In the genomic region with DNA sequence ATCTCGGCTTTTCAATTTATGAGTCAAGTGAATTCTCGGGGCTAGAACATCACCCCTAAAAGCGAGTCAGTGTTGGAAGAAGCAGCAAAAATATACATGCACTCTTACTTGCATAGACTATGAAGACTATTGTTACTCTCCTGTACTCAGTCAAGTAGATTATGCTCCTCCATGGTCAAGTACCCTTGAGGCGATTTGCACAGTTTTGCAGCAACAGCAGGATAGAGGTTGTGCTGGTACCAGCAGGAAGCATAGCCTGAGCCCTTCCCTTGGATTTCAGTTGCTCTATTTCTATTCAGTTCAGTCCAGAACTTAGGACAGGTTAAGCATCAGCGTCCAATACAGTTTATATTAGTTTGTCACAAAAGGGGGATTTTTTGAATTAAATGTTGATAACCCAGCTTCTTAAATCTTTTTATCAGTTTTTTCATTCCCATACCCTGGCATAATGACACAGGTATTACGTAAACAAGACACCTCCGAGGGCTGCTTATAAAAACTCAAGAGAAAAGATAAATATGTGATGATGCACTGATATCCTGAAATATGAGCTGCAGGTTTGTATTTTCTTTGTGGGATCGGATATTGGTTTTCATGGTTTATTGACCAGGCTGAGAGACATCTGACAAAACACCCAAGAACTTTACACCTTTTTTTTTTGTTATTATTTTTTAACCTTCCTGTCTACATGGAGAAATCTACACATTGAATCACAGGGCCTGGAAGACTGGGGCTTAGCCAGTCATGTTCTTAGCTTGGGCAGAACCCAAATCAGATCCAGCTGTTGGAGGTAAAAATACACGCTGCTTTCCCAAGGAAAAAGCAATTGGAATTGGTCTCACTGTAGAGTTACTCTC, we compare ENCODE assay signal across 12 cellular contexts.
A peak's percentile ranks its signal among the peaks of the same experiment; 100 is the strongest.
DNase-seq lines count a peak whose midpoint lies in the region; ATAC-seq and TF ChIP-seq lines count a peak whose summit lies in the region.
"Had no signal": no experiment of that assay in that cellular context is flagged by ENCODE, and none has a peak within 500 bp of the region (broad histone marks: within the 10 kb centered on the region; RNA-seq: fewer than 3 reads in every experiment).

No MANE protein-coding gene starts in this region.

- H3K4me2 ChIP-seq in GM23338, result peak overlapping the region; percentile 62
- H3K4me2 ChIP-seq in mesendoderm (ENCODE audit: low read length), result no peak overlapping the region

- no peak overlapping the region for H2BK120ac ChIP-seq in mesendoderm (ENCODE audit: low read depth, low read length)

- peaks cover 11% of the 10 kb centered on the region for H3K36me3 Mint-ChIP-seq in GM23338 (ENCODE audit: low read depth)
- H3K36me3 Mint-ChIP-seq in T-helper 2 cell treated with Interferon-gamma antibody and Interleukin-4, amounts not matched to agents 5 μg/mL and 100 μg/mL, for 36 hours (ENCODE audit: low read depth), result no peaks in the 10 kb centered on the region

- no peaks in the 10 kb centered on the region for H3K36me3 ChIP-seq in GM23338 (ENCODE audit: insufficient read depth)
- H3K36me3 ChIP-seq in mesendoderm (ENCODE audit: control insufficient read depth, insufficient read depth, low read length), result no peaks in the 10 kb centered on the region

- DNase-seq in AG10803 (ENCODE audit: low read depth) (peak; percentile 81), GM23338 (ENCODE audit: low spot score) (no peak), SK-MEL-5 (ENCODE audit: low read depth, low spot score) (peak; percentile 46), mesendoderm (no peak), Ammon's horn (ENCODE audit: low spot score) (no peak), HuH-7.5 (ENCODE audit: low spot score) (no peak)
- no peak for DNase-seq in T-helper 2 cell treated with Interferon-gamma antibody and Interleukin-4, amounts not matched to agents 5 μg/mL and 100 μg/mL, for 36 hours (ENCODE audit: low spot score)
- no peak for DNase-seq in activated CD8-positive, alpha-beta memory T cell treated with anti-CD3 and anti-CD28 coated beads for 24 hours
- DNase-seq: activated CD4-positive, alpha-beta T cell treated with anti-CD3 and anti-CD28 coated beads, Interleukin-2, amount 50 U/mL, for 4 hours; NCI-H1694 had no signal

- no peak overlapping the region for H2BK15ac ChIP-seq in mesendoderm (replicated peaks; ENCODE audit: low read depth)

- H3K4me1 Mint-ChIP-seq in GM23338, result peaks cover 53% of the 10 kb centered on the region
- peaks cover 15% of the 10 kb centered on the region for H3K4me1 Mint-ChIP-seq in T-helper 2 cell treated with Interferon-gamma antibody and Interleukin-4, amounts not matched to agents 5 μg/mL and 100 μg/mL, for 36 hours (ENCODE audit: low read depth)

- H3K27ac Mint-ChIP-seq in GM23338, result no peak overlapping the region
- no peak overlapping the region for H3K27ac Mint-ChIP-seq in T-helper 2 cell treated with Interferon-gamma antibody and Interleukin-4, amounts not matched to agents 5 μg/mL and 100 μg/mL, for 36 hours

- H3K27ac ChIP-seq in GM23338 (ENCODE audit: low read depth), result peak overlapping the region; percentile 81; the same call in 1 of the 2 replicates
- no peak overlapping the region for H3K27ac ChIP-seq in mesendoderm (ENCODE audit: low read depth, low read length)

- H4K5ac ChIP-seq in mesendoderm (ENCODE audit: low read length), result no peak overlapping the region

- peaks cover 6% of the 10 kb centered on the region; the same call in 1 of the 2 replicates for H4K20me1 ChIP-seq in GM23338 (replicated peaks; ENCODE audit: insufficient read depth)

- H3K9ac ChIP-seq in mesendoderm (ENCODE audit: low read length), result no peak overlapping the region

- no peak overlapping the region for H2AK5ac ChIP-seq in mesendoderm (ENCODE audit: low read length)

- no peak overlapping the region for H4K8ac ChIP-seq in mesendoderm (ENCODE audit: low read depth, low read length)

- in situ Hi-C loops in SK-MEL-5 (cut with HindIII; ENCODE audit: low pct_unique_long_range_greater_than_20kb, low sequenced_read_pairs), result no loop called here

- no peak overlapping the region for H3K4ac ChIP-seq in mesendoderm (ENCODE audit: low read depth, low read length)

- no peak overlapping the region for H3K18ac ChIP-seq in mesendoderm (ENCODE audit: low read length)

- peaks cover 6% of the 10 kb centered on the region for H3K27me3 Mint-ChIP-seq in GM23338 (ENCODE audit: insufficient read depth, low read depth, poor library complexity)
- H3K27me3 Mint-ChIP-seq in T-helper 2 cell treated with Interferon-gamma antibody and Interleukin-4, amounts not matched to agents 5 μg/mL and 100 μg/mL, for 36 hours (ENCODE audit: low read depth), result peaks cover 2% of the 10 kb centered on the region

- H3K79me1 ChIP-seq in mesendoderm (ENCODE audit: low read length), result peaks cover 15% of the 10 kb centered on the region

- H3K4me3 Mint-ChIP-seq in GM23338, result no peak overlapping the region
- H3K4me3 Mint-ChIP-seq in T-helper 2 cell treated with Interferon-gamma antibody and Interleukin-4, amounts not matched to agents 5 μg/mL and 100 μg/mL, for 36 hours, result no peak overlapping the region

- H3K56ac ChIP-seq in mesendoderm (ENCODE audit: low read length), result peak overlapping the region; percentile 22

- H3K79me2 ChIP-seq in GM23338 (replicated peaks; ENCODE audit: insufficient read depth), result peaks cover 76% of the 10 kb centered on the region
- H3K79me2 ChIP-seq in mesendoderm (ENCODE audit: control insufficient read depth, insufficient read depth, low read length), result peaks cover 10% of the 10 kb centered on the region

- peaks cover 40% of the 10 kb centered on the region for H3K4me1 ChIP-seq in GM23338 (ENCODE audit: insufficient read depth)
- peaks cover 10% of the 10 kb centered on the region for H3K4me1 ChIP-seq in mesendoderm (ENCODE audit: control insufficient read depth, low read depth, low read length)

- H3F3A ChIP-seq in GM23338 (replicated peaks; ENCODE audit: low read depth), result peaks cover 12% of the 10 kb centered on the region

- no peak overlapping the region for H3K23ac ChIP-seq in mesendoderm (ENCODE audit: low read length)

- H2BK5ac ChIP-seq in mesendoderm (ENCODE audit: low read length), result no peak overlapping the region

- H2AFZ ChIP-seq in GM23338, result no peak overlapping the region

- TF ChIP-seq CTCF in AG10803 (conservative IDR thresholded peaks at IDR 0.05; ENCODE audit: low read length), result no peak
- TF ChIP-seq CTCF in GM23338 (conservative IDR thresholded peaks at IDR 0.05; ENCODE audit: low read depth in 2 of 2), result no peak

- no peaks in the 10 kb centered on the region for H3K9me2 ChIP-seq in GM23338 (ENCODE audit: insufficient read depth)

- H3K27me3 ChIP-seq in GM23338 (ENCODE audit: insufficient read depth), result no peaks in the 10 kb centered on the region
- no peaks in the 10 kb centered on the region for H3K27me3 ChIP-seq in mesendoderm (ENCODE audit: insufficient read depth, low read length, poor library complexity)

- H3K4me3 ChIP-seq in AG10803 (ENCODE audit: low read length) (no peak overlapping the region; the same call in 1 of the 2 replicates), GM23338 (no peak overlapping the region), mesendoderm (ENCODE audit: low read length) (no peak overlapping the region)

- no peak for ATAC-seq in GM23338
- ATAC-seq: esophagus mucosa, left colon had no signal

- no CpG with 5 or more reads among the region's 9 CpGs for WGBS in mesendoderm (ENCODE audit: extremely low coverage, insufficient coverage, low lambda C conversion rate)

- peaks cover 7% of the 10 kb centered on the region; the same call in 2 of the 3 replicates for H3K9me3 Mint-ChIP-seq in GM23338
- no peaks in the 10 kb centered on the region for H3K9me3 Mint-ChIP-seq in T-helper 2 cell treated with Interferon-gamma antibody and Interleukin-4, amounts not matched to agents 5 μg/mL and 100 μg/mL, for 36 hours

TF ChIP-seq in GM23338, 12 proteins besides CTCF, POLR2A, EP300 and RAD21:
- TF ChIP-seq, protein P1, sequence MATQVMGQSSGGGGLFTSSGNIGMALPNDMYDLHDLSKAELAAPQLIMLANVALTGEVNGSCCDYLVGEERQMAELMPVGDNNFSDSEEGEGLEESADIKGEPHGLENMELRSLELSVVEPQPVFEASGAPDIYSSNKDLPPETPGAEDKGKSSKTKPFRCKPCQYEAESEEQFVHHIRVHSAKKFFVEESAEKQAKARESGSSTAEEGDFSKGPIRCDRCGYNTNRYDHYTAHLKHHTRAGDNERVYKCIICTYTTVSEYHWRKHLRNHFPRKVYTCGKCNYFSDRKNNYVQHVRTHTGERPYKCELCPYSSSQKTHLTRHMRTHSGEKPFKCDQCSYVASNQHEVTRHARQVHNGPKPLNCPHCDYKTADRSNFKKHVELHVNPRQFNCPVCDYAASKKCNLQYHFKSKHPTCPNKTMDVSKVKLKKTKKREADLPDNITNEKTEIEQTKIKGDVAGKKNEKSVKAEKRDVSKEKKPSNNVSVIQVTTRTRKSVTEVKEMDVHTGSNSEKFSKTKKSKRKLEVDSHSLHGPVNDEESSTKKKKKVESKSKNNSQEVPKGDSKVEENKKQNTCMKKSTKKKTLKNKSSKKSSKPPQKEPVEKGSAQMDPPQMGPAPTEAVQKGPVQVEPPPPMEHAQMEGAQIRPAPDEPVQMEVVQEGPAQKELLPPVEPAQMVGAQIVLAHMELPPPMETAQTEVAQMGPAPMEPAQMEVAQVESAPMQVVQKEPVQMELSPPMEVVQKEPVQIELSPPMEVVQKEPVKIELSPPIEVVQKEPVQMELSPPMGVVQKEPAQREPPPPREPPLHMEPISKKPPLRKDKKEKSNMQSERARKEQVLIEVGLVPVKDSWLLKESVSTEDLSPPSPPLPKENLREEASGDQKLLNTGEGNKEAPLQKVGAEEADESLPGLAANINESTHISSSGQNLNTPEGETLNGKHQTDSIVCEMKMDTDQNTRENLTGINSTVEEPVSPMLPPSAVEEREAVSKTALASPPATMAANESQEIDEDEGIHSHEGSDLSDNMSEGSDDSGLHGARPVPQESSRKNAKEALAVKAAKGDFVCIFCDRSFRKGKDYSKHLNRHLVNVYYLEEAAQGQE (IDR thresholded peaks at IDR 0.05; ENCODE audit: unreplicated experiment), result no peak

Comparison
In these comparisons a context has a peak if more than half of its experiments do, and no peak if none do; other contexts are left out.
1. DNase-seq: peak in AG10803 (single experiment) and SK-MEL-5 (single experiment); none in GM23338 (single experiment), mesendoderm (single experiment), T-helper 2 cell treated with Interferon-gamma antibody and Interleukin-4, amounts not matched to agents 5 μg/mL and 100 μg/mL, for 36 hours (single experiment), activated CD8-positive, alpha-beta memory T cell treated with anti-CD3 and anti-CD28 coated beads for 24 hours (single experiment), Ammon's horn (single experiment) and HuH-7.5 (single experiment).